ENCODE assay signal across 18 cellular contexts in genomic region chr10:86224354-86225097, GRCh38.
DNase-seq lines count a peak whose midpoint lies in the region; ATAC-seq, FAIRE-seq and TF ChIP-seq lines count a peak whose summit lies in the region.
"Had no signal": no experiment of that assay in that cellular context is flagged by ENCODE, and none has a peak within 500 bp of the region (broad histone marks: within the 10 kb centered on the region; RNA-seq: fewer than 3 reads in every experiment).

No MANE protein-coding gene starts in this region.

- no peaks in the 10 kb centered on the region for H3K27me3 ChIP-seq in HL-60 (ENCODE audit: insufficient read depth, poor library complexity, severe bottlenecking)
- H3K27me3 ChIP-seq in CD4-positive, alpha-beta T cell (ENCODE audit: control insufficient read depth, insufficient read depth, low read length), result no peaks in the 10 kb centered on the region
- H3K27me3 ChIP-seq: adrenal gland, neural progenitor cell, right lobe of liver, testis had no signal

- no peak for TF ChIP-seq POLR2A in A549 (IDR thresholded peaks at IDR 0.05; ENCODE audit: low read length)

- TF ChIP-seq CTCF in A549 (IDR thresholded peaks at IDR 0.05) (no peak), HL-60 (IDR thresholded peaks at IDR 0.05; ENCODE audit: insufficient read depth, low read length) (no peak)
- TF ChIP-seq CTCF in CD4-positive, alpha-beta T cell (IDR thresholded peaks at IDR 0.05), result no peak

- H3K9me3 ChIP-seq in A549, result no peaks in the 10 kb centered on the region
- no peaks in the 10 kb centered on the region for H3K9me3 ChIP-seq in CD4-positive, alpha-beta T cell (ENCODE audit: control insufficient read depth, low read length)
- H3K9me3 ChIP-seq: adrenal gland, right lobe of liver, testis had no signal

- 48% methylated on average over 8 of the region's 8 CpGs for WGBS in A549 (ENCODE audit: missing lambda C conversion rate)

- peak overlapping the region in 1 of 2 experiments; percentile 76; a peak in 2 of 6 replicates for H3K27ac ChIP-seq in A549
- H3K27ac ChIP-seq in HL-60 (replicated peaks), result peak overlapping the region; percentile 52; the same call in 1 of the 2 replicates
- H3K27ac ChIP-seq in CD4-positive, alpha-beta T cell (ENCODE audit: low read depth, low read length), result no peak overlapping the region
- H3K27ac ChIP-seq: adrenal gland, neural progenitor cell, right lobe of liver, testis had no signal

- DNase-seq in A549 (ENCODE audit: low read depth in 1 of 2, low spot score in 1 of 2), result no peak
- no peak for DNase-seq in HL-60 (ENCODE audit: low read depth in 1 of 2, low spot score in 1 of 2)
- DNase-seq in HUDEP-2 (lab: John Stamatoyannopoulos, UW; ENCODE audit: unreplicated experiment in 76 of 76), result no peak
- DNase-seq in NK-92 treated with Interleukin-12 subunit alpha and Interleukin-12 subunit beta, amount 100 ng/mL, for 24 hours (lab: John Stamatoyannopoulos, UW), result no peak
- no peak for DNase-seq in CD4-positive, alpha-beta T cell
- no peak for DNase-seq in activated effector memory CD4-positive, alpha-beta T cell treated with Interleukin-2 at 50 U/mL for 16 hours
- DNase-seq: activated T-cell treated with anti-CD3 and anti-CD28 coated beads, Interleukin-2, amount 50 U/mL, for 4 hours; CD8-positive, alpha-beta T cell; SIG-M5; stimulated activated CD4-positive, alpha-beta T cell treated with anti-CD3 and anti-CD28 coated beads, Interleukin-2, amount 100 ng/mL, for 48 hours; stimulated activated CD8-positive, alpha-beta memory T cell treated with anti-CD3 and anti-CD28 coated beads, Interleukin-4, amount 100 ng/mL, for 48 hours; testis had no signal

- FAIRE-seq in A549 (lab: Jason Lieb, UNC), result no peak

- POLR2A ChIA-PET in A549 (lab: Yijun Ruan, JAX), result no interaction called here
- POLR2A ChIA-PET in CD4-positive, alpha-beta T cell (lab: Charles Lee), result no interaction called here

- peak in 1 of 2 experiments; percentile 20; a peak in 2 of 6 replicates for ATAC-seq in A549
- ATAC-seq in GM21576 (IDR thresholded peaks at IDR 0.05; ENCODE audit: unreplicated experiment), result peak; percentile 76
- no peak for ATAC-seq in CD4-positive, alpha-beta T cell (ENCODE audit: poor library complexity)
- ATAC-seq: activated T-cell treated with anti-CD3 and anti-CD28 coated beads, Interleukin-2, amount 50 U/mL, for 4 hours; CD8-positive, alpha-beta T cell had no signal

- no peak for TF ChIP-seq RAD21 in A549 (conservative IDR thresholded peaks at IDR 0.05 in 1 of 2, IDR thresholded peaks at IDR 0.05 in 1 of 2)

- no peak for TF ChIP-seq EP300 in A549 (IDR thresholded peaks at IDR 0.05)

- no peak overlapping the region for H3K4me3 ChIP-seq in A549
- no peak overlapping the region for H3K4me3 ChIP-seq in HL-60 (replicated peaks; ENCODE audit: insufficient read depth, low read length)
- H3K4me3 ChIP-seq: adrenal gland, neural progenitor cell, right lobe of liver, testis had no signal

- intact Hi-C loops in dendritic cell treated with granulocyte-macrophage colony-stimulating factor and Interleukin-4, amounts not matched to agents 40 ng/mL and 50 ng/mL, for 4 days (cut with micrococcal nuclease), result no loop called here
- intact Hi-C loops in CD4-positive, alpha-beta T cell (cut with DNase I, micrococcal nuclease), result no loop called here

- peaks cover 6% of the 10 kb centered on the region for H3K27me3 Mint-ChIP-seq in dendritic cell treated with granulocyte-macrophage colony-stimulating factor and Interleukin-4, amounts not matched to agents 40 ng/mL and 50 ng/mL, for 4 days
- H3K27me3 Mint-ChIP-seq in CD4-positive, alpha-beta T cell, result peaks cover 4% of the 10 kb centered on the region

- H3K4me1 ChIP-seq in A549, result peaks cover 9% of the 10 kb centered on the region; the same call in 1 of the 3 replicates
- H3K4me1 ChIP-seq: adrenal gland, right lobe of liver, testis had no signal

- H3K27ac Mint-ChIP-seq in dendritic cell treated with granulocyte-macrophage colony-stimulating factor and Interleukin-4, amounts not matched to agents 40 ng/mL and 50 ng/mL, for 4 days, result peak overlapping the region; percentile 31
- no peak overlapping the region for H3K27ac Mint-ChIP-seq in CD4-positive, alpha-beta T cell
- H3K27ac Mint-ChIP-seq: CD8-positive, alpha-beta T cell; neural progenitor cell had no signal

- no peak overlapping the region for H3K4me3 Mint-ChIP-seq in dendritic cell treated with granulocyte-macrophage colony-stimulating factor and Interleukin-4, amounts not matched to agents 40 ng/mL and 50 ng/mL, for 4 days
- H3K4me3 Mint-ChIP-seq in CD4-positive, alpha-beta T cell, result no peak overlapping the region
- H3K4me3 Mint-ChIP-seq: activated T-cell treated with anti-CD3 and anti-CD28 coated beads, Interleukin-2, amount 50 U/mL, for 4 hours; CD8-positive, alpha-beta T cell; central memory CD8-positive, alpha-beta T cell; neural progenitor cell had no signal

- no peaks in the 10 kb centered on the region for H3K9me3 Mint-ChIP-seq in dendritic cell treated with granulocyte-macrophage colony-stimulating factor and Interleukin-4, amounts not matched to agents 40 ng/mL and 50 ng/mL, for 4 days
- no peaks in the 10 kb centered on the region for H3K9me3 Mint-ChIP-seq in CD4-positive, alpha-beta T cell
- H3K9me3 Mint-ChIP-seq: activated T-cell treated with anti-CD3 and anti-CD28 coated beads, Interleukin-2, amount 50 U/mL, for 4 hours; CD8-positive, alpha-beta T cell; central memory CD8-positive, alpha-beta T cell; neural progenitor cell had no signal

- CTCF ChIA-PET in A549 (lab: Yijun Ruan, JAX), result interaction anchor here (1.0 kb wide), 1 partner anchor 31 kb away, joined by 3 read pairs; no protein-coding TSS in a partner anchor
- CTCF ChIA-PET in CD4-positive, alpha-beta T cell (lab: Charles Lee), result no interaction called here

- no peaks in the 10 kb centered on the region for H3K36me3 Mint-ChIP-seq in dendritic cell treated with granulocyte-macrophage colony-stimulating factor and Interleukin-4, amounts not matched to agents 40 ng/mL and 50 ng/mL, for 4 days (ENCODE audit: low read depth)
- H3K36me3 Mint-ChIP-seq in CD4-positive, alpha-beta T cell (ENCODE audit: low read depth), result no peaks in the 10 kb centered on the region
- H3K36me3 Mint-ChIP-seq: CD8-positive, alpha-beta T cell; neural progenitor cell had no signal

- H3K4me2 ChIP-seq in A549, result peak overlapping the region; percentile 38
- H3K4me2 ChIP-seq: neural progenitor cell had no signal

- peaks cover 47% of the 10 kb centered on the region for H3K4me1 Mint-ChIP-seq in dendritic cell treated with granulocyte-macrophage colony-stimulating factor and Interleukin-4, amounts not matched to agents 40 ng/mL and 50 ng/mL, for 4 days (ENCODE audit: low read depth)
- no peaks in the 10 kb centered on the region for H3K4me1 Mint-ChIP-seq in CD4-positive, alpha-beta T cell (ENCODE audit: low read depth)
- H3K4me1 Mint-ChIP-seq: central memory CD8-positive, alpha-beta T cell had no signal

TF ChIP-seq in A549, 52 proteins besides CTCF, POLR2A, EP300 and RAD21:
- TF ChIP-seq GATA3 (IDR thresholded peaks at IDR 0.05; ENCODE audit: borderline replicate concordance) (no peak), NPAS2 (CRISPR knock-in tag; IDR thresholded peaks at IDR 0.05; ENCODE audit: borderline replicate concordance) (no peak), PBX3 (IDR thresholded peaks at IDR 0.05) (no peak), USF2 (IDR thresholded peaks at IDR 0.05) (no peak), POLR2AphosphoS2 (conservative IDR thresholded peaks at IDR 0.05; ENCODE audit: low read length) (no peak), PHF8 (IDR thresholded peaks at IDR 0.05; ENCODE audit: borderline replicate concordance, low read depth) (no peak), HEYL (CRISPR knock-in tag; IDR thresholded peaks at IDR 0.05) (no peak), RARB (CRISPR knock-in tag; IDR thresholded peaks at IDR 0.05) (no peak), ATOH8 (CRISPR knock-in tag; IDR thresholded peaks at IDR 0.05; ENCODE audit: low read depth) (no peak), BHLHE40 (IDR thresholded peaks at IDR 0.05; ENCODE audit: low read depth, low read length) (no peak)
